ENCODE assay signal across 26 cellular contexts in genomic region chr16:19419691-19420060, GRCh38. TPM values are rescaled to one million over a fixed set of nuclear protein-coding genes. Genes with fewer than 3 reads are reported as not detected.
DNase-seq lines count a peak whose midpoint lies in the region; ATAC-seq and TF ChIP-seq lines count a peak whose summit lies in the region.
"Had no signal": no experiment of that assay in that cellular context is flagged by ENCODE, and none has a peak within 500 bp of the region (broad histone marks: within the 10 kb centered on the region; RNA-seq: fewer than 3 reads in every experiment).

No MANE protein-coding gene starts in this region.

- peaks cover 6% of the 10 kb centered on the region for H3K9me3 Mint-ChIP-seq in MCF 10A (ENCODE audit: unreplicated experiment)
- H3K9me3 Mint-ChIP-seq: natural killer cell had no signal

- H3K27me3 ChIP-seq in breast epithelium (no peaks in the 10 kb centered on the region), Panc1 (ENCODE audit: control insufficient read depth, insufficient read depth, low read length) (no peaks in the 10 kb centered on the region), upper lobe of right lung (no peaks in the 10 kb centered on the region), spleen (replicated peaks in 1 of 7) (peaks cover 0 to 33% (median 7%) of the 10 kb centered on the region in 7 donors)
- H3K27me3 ChIP-seq: ascending aorta had no signal

- DNase-seq in MCF 10A (ENCODE audit: unreplicated experiment) (peak; percentile 87), breast epithelium (ENCODE audit: low spot score in 2 of 2) (no peak), Panc1 (ENCODE audit: low read depth, low spot score) (peak; percentile 98), epithelial cell of esophagus (ENCODE audit: low read depth) (peak; percentile 89), upper lobe of right lung (no peak), activated gamma-delta T cell treated with Interleukin-2 at 50 U/mL for 16 hours (no peak), spleen (no peak), DMS153 (lab: John Stamatoyannopoulos, UW) (no peak)
- DNase-seq: activated CD8-positive, alpha-beta memory T cell treated with anti-CD3 and anti-CD28 coated beads for 24 hours; activated naive CD4-positive, alpha-beta T cell treated with anti-CD3 and anti-CD28 coated beads, Interleukin-2, amount 50 U/mL, for 16 hours; activated T-cell treated with anti-CD3 and anti-CD28 coated beads, Interleukin-2, amount 50 U/mL, for 48 hours; foreskin fibroblast; kidney glomerular epithelial cell; natural killer cell; NCI-H187; NCI-H226; stimulated activated CD4-positive, alpha-beta T cell treated with anti-CD3 and anti-CD28 coated beads, Interleukin-4, amount 100 ng/mL, for 1 hour; stimulated activated naive CD8-positive, alpha-beta T cell treated with anti-CD3 and anti-CD28 coated beads, Interleukin-15, amount 100 ng/mL, for 72 hours had no signal

- peak; percentile 88 for ATAC-seq in Panc1
- no peak for ATAC-seq in upper lobe of right lung
- ATAC-seq: GM23338; natural killer cell; stimulated activated naive CD8-positive, alpha-beta T cell treated with anti-CD3 and anti-CD28 coated beads, Interleukin-15, amount 100 ng/mL, for 72 hours had no signal

- BruUV-seq in MCF 10A (replicated peaks; lab: Mats Ljungman, UMichigan) = no TSS peak
- BruUV-seq in Panc1 (replicated peaks; lab: Mats Ljungman, UMichigan) = no TSS peak

- POLR2A ChIA-PET in MCF 10A (lab: Yijun Ruan, JAX) = interaction anchor here (0.6 to 1.7 kb wide), 8 partner anchors 8 to 281 kb away, joined by 3 to 7 read pairs (median 4); no protein-coding TSS in a partner anchor
- POLR2A ChIA-PET in Panc1 (lab: Charles Lee) = no interaction called here

- no peak for TF ChIP-seq CTCF in MCF 10A (IDR thresholded peaks at IDR 0.05; ENCODE audit: unreplicated experiment)
- no peak for TF ChIP-seq CTCF in breast epithelium (IDR thresholded peaks at IDR 0.05)
- no peak for TF ChIP-seq CTCF in Panc1 (IDR thresholded peaks at IDR 0.05)
- TF ChIP-seq CTCF in epithelial cell of esophagus (IDR thresholded peaks at IDR 0.05; ENCODE audit: insufficient read depth, low read depth, low read length, missing control alignments) = no peak
- no peak for TF ChIP-seq CTCF in upper lobe of right lung (IDR thresholded peaks at IDR 0.05)
- TF ChIP-seq CTCF in spleen (IDR thresholded peaks at IDR 0.05 in 8 of 11, conservative IDR thresholded peaks at IDR 0.05 in 3 of 11) = no peak

- no peak overlapping the region for H3K4me3 ChIP-seq in breast epithelium
- peak overlapping the region; percentile 23 to 46 for H3K4me3 ChIP-seq in Panc1 (ENCODE audit: low read depth in 2 of 2, low read length in 2 of 2)
- H3K4me3 ChIP-seq in epithelial cell of esophagus (ENCODE audit: low read length) = no peak overlapping the region
- peak overlapping the region; percentile 32 for H3K4me3 ChIP-seq in upper lobe of right lung
- no peak overlapping the region for H3K4me3 ChIP-seq in spleen
- H3K4me3 ChIP-seq: ascending aorta, GM23338 had no signal

- H3K27me3 Mint-ChIP-seq in MCF 10A (ENCODE audit: insufficient read depth, unreplicated experiment) = no peaks in the 10 kb centered on the region

- H3K4me1 Mint-ChIP-seq in MCF 10A (ENCODE audit: insufficient read depth, unreplicated experiment) = peaks cover 23% of the 10 kb centered on the region
- H3K4me1 Mint-ChIP-seq: memory B cell; natural killer cell; stimulated activated naive CD8-positive, alpha-beta T cell treated with anti-CD3 and anti-CD28 coated beads, Interleukin-15, amount 100 ng/mL, for 72 hours had no signal

- no peak overlapping the region for H3K27ac ChIP-seq in breast epithelium
- no peak overlapping the region for H3K27ac ChIP-seq in Panc1 (ENCODE audit: low read length)
- H3K27ac ChIP-seq in upper lobe of right lung = no peak overlapping the region
- no peak overlapping the region for H3K27ac ChIP-seq in spleen
- H3K27ac ChIP-seq: 22Rv1, ascending aorta, parathyroid adenoma had no signal

- TF ChIP-seq POLR2A in breast epithelium (IDR thresholded peaks at IDR 0.05) (no peak), spleen (IDR thresholded peaks at IDR 0.05) (no peak)

- no peak overlapping the region for H3K4me3 Mint-ChIP-seq in MCF 10A (ENCODE audit: unreplicated experiment)
- H3K4me3 Mint-ChIP-seq: GM23338; memory B cell; natural killer cell; stimulated activated naive CD8-positive, alpha-beta T cell treated with anti-CD3 and anti-CD28 coated beads, Interleukin-15, amount 100 ng/mL, for 72 hours; T-helper 2 cell treated with Interferon-gamma antibody and Interleukin-4, amounts not matched to agents 5 μg/mL and 100 μg/mL, for 36 hours had no signal

- no peaks in the 10 kb centered on the region for H3K36me3 Mint-ChIP-seq in MCF 10A (ENCODE audit: insufficient read depth, unreplicated experiment)
- H3K36me3 Mint-ChIP-seq: natural killer cell had no signal

- H3K9me3 ChIP-seq in breast epithelium = no peaks in the 10 kb centered on the region
- no peaks in the 10 kb centered on the region for H3K9me3 ChIP-seq in Panc1 (ENCODE audit: control insufficient read depth, insufficient read depth, low read depth, low read length)
- no peaks in the 10 kb centered on the region for H3K9me3 ChIP-seq in upper lobe of right lung
- peaks cover 0 to 13% (median 0%) of the 10 kb centered on the region in 8 donors for H3K9me3 ChIP-seq in spleen
- H3K9me3 ChIP-seq: ascending aorta had no signal

- CTCF ChIA-PET in MCF 10A (lab: Yijun Ruan, JAX) = interaction anchor here (0.8 to 1.6 kb wide), 2 partner anchors 30 to 83 kb away, joined by 6 to 7 read pairs; no protein-coding TSS in a partner anchor
- CTCF ChIA-PET in Panc1 (lab: Charles Lee) = interaction anchor here (0.6 to 0.7 kb wide), 2 partner anchors 104 to 107 kb away, joined by 3 to 4 read pairs; no protein-coding TSS in a partner anchor

- peak overlapping the region; percentile 57 for H3K27ac Mint-ChIP-seq in MCF 10A (ENCODE audit: low read depth, unreplicated experiment)
- H3K27ac Mint-ChIP-seq: GM23338; memory B cell; natural killer cell; stimulated activated naive CD8-positive, alpha-beta T cell treated with anti-CD3 and anti-CD28 coated beads, Interleukin-15, amount 100 ng/mL, for 72 hours; T-helper 2 cell treated with Interferon-gamma antibody and Interleukin-4, amounts not matched to agents 5 μg/mL and 100 μg/mL, for 36 hours had no signal

- no peaks in the 10 kb centered on the region for H3K36me3 ChIP-seq in breast epithelium
- H3K36me3 ChIP-seq in Panc1 (ENCODE audit: control insufficient read depth, insufficient read depth, low read length) = no peaks in the 10 kb centered on the region
- no peaks in the 10 kb centered on the region for H3K36me3 ChIP-seq in upper lobe of right lung
- no peaks in the 10 kb centered on the region for H3K36me3 ChIP-seq in spleen
- H3K36me3 ChIP-seq: ascending aorta had no signal

- intact Hi-C loops in MCF 10A (cut with micrococcal nuclease) = no loop called here
- intact Hi-C loops in breast epithelium (cut with DNase I; ENCODE audit: low total_unique reads) = no loop called here
- intact Hi-C loops in Panc1 (cut with micrococcal nuclease; ENCODE audit: unreplicated experiment) = no loop called here
- intact Hi-C loops in upper lobe of right lung (cut with DNase I) = no loop called here
- intact Hi-C loops in spleen (cut with DNase I; ENCODE audit: low total_unique reads) = no loop called here

- in situ Hi-C loops in Panc1 (cut with HindIII; ENCODE audit: low pct_unique_long_range_greater_than_20kb, low sequenced_read_pairs) = loop anchor here (25.0 kb wide), 1 partner anchor 118 kb away; no protein-coding TSS in a partner anchor

- H3K4me1 ChIP-seq in breast epithelium (no peaks in the 10 kb centered on the region), Panc1 (ENCODE audit: control insufficient read depth, insufficient read depth, low read length) (no peaks in the 10 kb centered on the region), upper lobe of right lung (no peaks in the 10 kb centered on the region), spleen (no peaks in the 10 kb centered on the region)
- H3K4me1 ChIP-seq: ascending aorta had no signal

- WGBS in spleen, 5 donors = 86 to 92% (median 92%) methylated on average over 10 of the region's 10 CpGs

RNA-seq across cellular contexts. Expression of gene TMC5, which starts 2.0 kb away (rescaled TPM):
- total RNA-seq in MCF 10A (2022) (0.10 and 0.16 TPM in 2 replicates), breast epithelium (10 to 100 TPM in 2 of 3 donors, under 1 TPM in 1; under 0.01 to 40.3 (median 28.8) TPM), Panc1 (2021; ENCODE audit: unreplicated experiment) (1.4 TPM), upper lobe of right lung (68.7 TPM), spleen (under 1 TPM in 4 of 7 donors, not detected in 3; 0.06 to 0.30 (median 0.25) TPM)
- 0.42 TPM for polyA plus RNA-seq in Panc1 (2012; ENCODE audit: insufficient read length)
- polyA plus RNA-seq in spleen = under 1 TPM in 2 of 3 donors, not detected in 1; 0.05 to 0.10 TPM
- total RNA-seq: ascending aorta, natural killer cell, SK-MEL-5 had no signal
- polyA plus RNA-seq: BJ had no signal

Comparison
In these comparisons a context has a peak if more than half of its experiments do, and no peak if none do; other contexts are left out.
1. DNase-seq: peak in MCF 10A (single experiment), Panc1 (single experiment) and epithelial cell of esophagus (single experiment); none in breast epithelium (0 of 2), upper lobe of right lung (single experiment), activated gamma-delta T cell treated with Interleukin-2 at 50 U/mL for 16 hours (single experiment), spleen (single experiment) and DMS153 (single experiment).
2. H3K4me3 ChIP-seq: peak in Panc1 (2 of 2) and upper lobe of right lung (single experiment); none in breast epithelium (0 of 3), epithelial cell of esophagus (single experiment) and spleen (0 of 8).